Comparison of ENCODE assay signal across 8 cellular contexts in the genomic region with DNA sequence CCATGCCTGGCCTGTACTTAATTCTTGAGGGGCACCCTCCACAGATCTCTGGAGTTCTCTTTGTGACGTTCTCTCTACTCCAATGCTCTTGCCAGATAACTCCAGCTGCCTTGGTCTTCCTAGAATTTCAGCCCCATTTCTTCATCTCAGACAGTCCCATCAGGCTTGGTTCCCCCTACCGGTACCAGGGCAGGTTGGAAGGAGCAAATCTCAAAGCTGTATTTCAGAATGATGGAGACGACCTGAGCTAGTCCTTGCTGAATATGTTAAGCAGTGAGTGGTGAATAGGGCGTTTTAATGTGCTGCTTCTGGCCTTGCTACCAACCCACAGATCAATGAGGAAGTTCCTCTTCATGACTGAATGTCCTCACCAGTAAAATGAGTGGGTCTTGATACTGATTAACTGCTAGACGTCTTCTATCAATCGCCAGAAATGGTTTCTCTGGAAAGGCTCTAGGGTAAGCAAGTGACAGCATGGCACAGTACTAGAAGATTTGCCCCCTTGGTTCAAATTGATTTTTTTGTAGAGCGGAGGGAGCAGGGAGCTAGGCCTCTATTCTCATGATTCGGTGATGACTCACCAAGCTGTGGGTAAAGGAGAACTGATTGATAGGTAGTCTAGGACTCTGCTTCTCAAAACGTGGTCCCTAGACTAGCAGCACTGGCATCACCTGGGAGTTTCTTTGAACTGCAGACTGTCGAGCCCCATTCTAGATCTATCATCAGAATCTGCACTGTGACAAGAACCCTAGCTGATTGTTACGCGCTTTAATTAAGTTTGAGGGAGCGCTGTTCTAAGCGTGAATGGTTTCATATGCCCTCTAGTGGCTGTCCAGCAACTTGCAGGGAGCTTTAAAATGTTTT.
DNase-seq lines count a peak whose midpoint lies in the region; ATAC-seq and TF ChIP-seq lines count a peak whose summit lies in the region.

No MANE protein-coding gene starts in this region.

- H3K36me3 Mint-ChIP-seq in activated B cell treated with CpG ODN at 0.5 μM for 24 hours (ENCODE audit: low read depth), result no peaks in the 10 kb centered on the region

- TF ChIP-seq CTCF in activated B cell treated with CpG ODN at 0.5 μM for 24 hours (IDR thresholded peaks at IDR 0.05), result peak; percentile 80

- no peak overlapping the region for H3K27ac Mint-ChIP-seq in activated B cell treated with CpG ODN at 0.5 μM for 24 hours

- peaks cover 4% of the 10 kb centered on the region for H3K27me3 Mint-ChIP-seq in activated B cell treated with CpG ODN at 0.5 μM for 24 hours

- POLR2A ChIA-PET in activated B cell treated with CpG ODN at 0.5 μM for 24 hours (lab: Charles Lee), result interaction anchor here (0.6 to 1.8 kb wide), 4 partner anchors 241 to 425 kb away, joined by 3 to 8 read pairs (median 6); no protein-coding TSS in a partner anchor

- DNase-seq in COR-L47 (lab: John Stamatoyannopoulos, UW) (peak; percentile 2), NAMALWA (ENCODE audit: low spot score) (peak; percentile 72), activated B cell treated with CpG ODN at 0.5 μM for 24 hours (no peak), dedifferentiated amniotic fluid mesenchymal stem cell (ENCODE audit: extremely low spot score) (peak; percentile 43), lung microvascular endothelial cell (ENCODE audit: low read depth in 2 of 2) (peak; percentile 65 to 71)
- peak; percentile 24 for DNase-seq in stimulated activated CD8-positive, alpha-beta memory T cell treated with anti-CD3 and anti-CD28 coated beads, Interleukin-4, amount 100 ng/mL, for 24 hours (ENCODE audit: low read depth)

- ATAC-seq in GM21515 (IDR thresholded peaks at IDR 0.05; ENCODE audit: unreplicated experiment), result peak; percentile 62
- ATAC-seq in activated B cell treated with CpG ODN at 0.5 μM for 24 hours (ENCODE audit: low read depth), result peak; percentile 54
- ATAC-seq in HG03025 (IDR thresholded peaks at IDR 0.05; ENCODE audit: low FRiP score, unreplicated experiment), result no peak

- H3K4me1 Mint-ChIP-seq in activated B cell treated with CpG ODN at 0.5 μM for 24 hours, result peaks cover 2% of the 10 kb centered on the region

- intact Hi-C loops in activated B cell treated with CpG ODN at 0.5 μM for 24 hours (cut with micrococcal nuclease), result loop anchor here (1.0 to 10.0 kb wide), 4 partner anchors 241 to 858 kb away; no protein-coding TSS in a partner anchor

- no peak overlapping the region for H3K4me3 Mint-ChIP-seq in activated B cell treated with CpG ODN at 0.5 μM for 24 hours

- CTCF ChIA-PET in activated B cell treated with CpG ODN at 0.5 μM for 24 hours (lab: Charles Lee), result interaction anchor here (0.6 to 3.8 kb wide), 18 partner anchors 9 to 640 kb away, joined by 3 to 119 read pairs (median 5); no protein-coding TSS in a partner anchor

- H3K9me3 Mint-ChIP-seq in activated B cell treated with CpG ODN at 0.5 μM for 24 hours, result peaks cover 3% of the 10 kb centered on the region
